ENCODE assay signal across 19 cellular contexts in genomic region chr4:122517345-122517744, GRCh38.
A peak's percentile ranks its signal among the peaks of the same experiment; 100 is the strongest.
DNase-seq lines count a peak whose midpoint lies in the region; ATAC-seq, FAIRE-seq and TF ChIP-seq lines count a peak whose summit lies in the region.
"Had no signal": no experiment of that assay in that cellular context is flagged by ENCODE, and none has a peak within 500 bp of the region (broad histone marks: within the 10 kb centered on the region; RNA-seq: fewer than 3 reads in every experiment).

No MANE protein-coding gene starts in this region.

- H2AFZ ChIP-seq in HepG2 (ENCODE audit: low read length) = no peak overlapping the region
- H2AFZ ChIP-seq in K562 (ENCODE audit: low read depth, low read length) = no peak overlapping the region

- POLR2A ChIA-PET in activated CD4-positive, alpha-beta memory T cell treated with anti-CD3 and anti-CD28 coated beads for 36 hours (lab: Charles Lee) = no interaction called here
- POLR2A ChIA-PET in activated CD4-positive, alpha-beta memory T cell treated with anti-CD3 and anti-CD28 coated beads, Interleukin-2, amount 10 ng/mL, durations not matched to agents 7 days and 5 days (lab: Charles Lee) = no interaction called here
- POLR2A ChIA-PET in HepG2 (lab: Yijun Ruan, JAX) (no interaction called here), K562 (lab: Yijun Ruan, JAX) (no interaction called here)

- ATAC-seq in HepG2 (no peak), right lobe of liver (no peak), K562 (no peak)
- ATAC-seq: CD8-positive, alpha-beta T cell had no signal

- H3K27ac ChIP-seq in HepG2 (ENCODE audit: extremely low read length, insufficient read depth, low read length) = no peak overlapping the region
- H3K27ac ChIP-seq in right lobe of liver = no peak overlapping the region
- H3K27ac ChIP-seq in K562 (ENCODE audit: extremely low read depth, low read depth, low read length) = no peak overlapping the region
- H3K27ac ChIP-seq: BLaER1, C4-2B had no signal

- no peak overlapping the region for H3K4me3 ChIP-seq in HepG2 (replicated peaks in 1 of 3; ENCODE audit: insufficient read depth in 1 of 3, low read depth in 2 of 3, low read length in 3 of 3)
- H3K4me3 ChIP-seq in right lobe of liver = no peak overlapping the region
- H3K4me3 ChIP-seq in K562 = no peak overlapping the region
- H3K4me3 ChIP-seq: BLaER1, HAP-1 had no signal

- H3K4me3 Mint-ChIP-seq in activated CD4-positive, alpha-beta memory T cell treated with anti-CD3 and anti-CD28 coated beads for 36 hours = no peak overlapping the region
- H3K4me3 Mint-ChIP-seq in activated CD4-positive, alpha-beta memory T cell treated with anti-CD3 and anti-CD28 coated beads, Interleukin-2, amount 10 ng/mL, durations not matched to agents 7 days and 5 days = no peak overlapping the region
- H3K4me3 Mint-ChIP-seq: B cell; CD4-positive, CD25-positive, alpha-beta regulatory T cell; CD8-positive, alpha-beta T cell; HFFc6 had no signal

- H3K4me1 Mint-ChIP-seq in activated CD4-positive, alpha-beta memory T cell treated with anti-CD3 and anti-CD28 coated beads for 36 hours (ENCODE audit: low read depth) = peaks cover 37% of the 10 kb centered on the region
- peaks cover 5% of the 10 kb centered on the region for H3K4me1 Mint-ChIP-seq in activated CD4-positive, alpha-beta memory T cell treated with anti-CD3 and anti-CD28 coated beads, Interleukin-2, amount 10 ng/mL, durations not matched to agents 7 days and 5 days
- H3K4me1 Mint-ChIP-seq: B cell; CD4-positive, CD25-positive, alpha-beta regulatory T cell had no signal

- H4K20me1 ChIP-seq in HepG2 (ENCODE audit: insufficient read depth, low read length) (no peaks in the 10 kb centered on the region), K562 (replicated peaks; ENCODE audit: control insufficient read depth, insufficient read depth, low read length) (no peaks in the 10 kb centered on the region)
- H4K20me1 ChIP-seq: BLaER1 had no signal

- H3K79me2 ChIP-seq in HepG2 (ENCODE audit: insufficient read depth, low read length) = no peaks in the 10 kb centered on the region
- H3K79me2 ChIP-seq in K562 (ENCODE audit: control insufficient read depth, insufficient read depth, low read length) = no peaks in the 10 kb centered on the region

- BruUV-seq in HepG2 (replicated peaks; lab: Mats Ljungman, UMichigan) (no TSS peak), K562 (replicated peaks; lab: Mats Ljungman, UMichigan) (no TSS peak)

- TF ChIP-seq EP300 in HepG2 (IDR thresholded peaks at IDR 0.05; ENCODE audit: low read depth in 2 of 2, low read length in 2 of 2) (no peak), HepG2 (CRISPR knock-in tag; IDR thresholded peaks at IDR 0.05; ENCODE audit: borderline replicate concordance) (no peak), K562 (IDR thresholded peaks at IDR 0.05; ENCODE audit: low read length) (no peak)

- no peak for TF ChIP-seq RAD21 in HepG2 (CRISPR knock-in tag; IDR thresholded peaks at IDR 0.05)
- TF ChIP-seq RAD21 in K562 (CRISPR knock-in tag; conservative IDR thresholded peaks at IDR 0.05 in 1 of 2, IDR thresholded peaks at IDR 0.05 in 1 of 2) = no peak

- 2% methylated on average over 1 of the region's 1 CpG for WGBS in HepG2 (ENCODE audit: low lambda C conversion rate)
- WGBS in right lobe of liver (ENCODE audit: insufficient coverage, low coverage, low lambda C conversion rate, missing lambda C conversion rate) = 52% methylated on average over 1 of the region's 1 CpG
- WGBS in K562 (ENCODE audit: insufficient coverage, low coverage, missing lambda C conversion rate) = 19% methylated on average over 1 of the region's 1 CpG

- peaks cover 2% of the 10 kb centered on the region for H3K27me3 Mint-ChIP-seq in activated CD4-positive, alpha-beta memory T cell treated with anti-CD3 and anti-CD28 coated beads for 36 hours
- H3K27me3 Mint-ChIP-seq in activated CD4-positive, alpha-beta memory T cell treated with anti-CD3 and anti-CD28 coated beads, Interleukin-2, amount 10 ng/mL, durations not matched to agents 7 days and 5 days = peaks cover 10% of the 10 kb centered on the region

- no peaks in the 10 kb centered on the region for H3K9me1 ChIP-seq in K562 (ENCODE audit: control insufficient read depth, insufficient read depth, low read length)

- TF ChIP-seq CTCF in HepG2 (CRISPR knock-in tag; IDR thresholded peaks at IDR 0.05) (no peak), right lobe of liver (IDR thresholded peaks at IDR 0.05) (no peak), K562 (IDR thresholded peaks at IDR 0.05 in 2 of 3, conservative IDR thresholded peaks at IDR 0.05 in 1 of 3; ENCODE audit: insufficient read depth in 2 of 3, low read depth in 1 of 3, low read length in 3 of 3) (no peak)

- H3K9me3 Mint-ChIP-seq in activated CD4-positive, alpha-beta memory T cell treated with anti-CD3 and anti-CD28 coated beads for 36 hours = peaks cover 4% of the 10 kb centered on the region
- H3K9me3 Mint-ChIP-seq in activated CD4-positive, alpha-beta memory T cell treated with anti-CD3 and anti-CD28 coated beads, Interleukin-2, amount 10 ng/mL, durations not matched to agents 7 days and 5 days = peaks cover 10% of the 10 kb centered on the region
- H3K9me3 Mint-ChIP-seq: CD8-positive, alpha-beta T cell; HFFc6 had no signal

- H3K27me3 ChIP-seq in HepG2 (ENCODE audit: control insufficient read depth in 1 of 2, insufficient read depth in 2 of 2, low read length in 2 of 2) = no peaks in the 10 kb centered on the region; a peak in 1 of 5 replicates
- no peaks in the 10 kb centered on the region for H3K27me3 ChIP-seq in right lobe of liver
- H3K27me3 ChIP-seq in K562 (ENCODE audit: control insufficient read depth in 2 of 2, insufficient read depth in 2 of 2, low read length in 2 of 2) = no peaks in the 10 kb centered on the region
- H3K27me3 ChIP-seq: BLaER1 had no signal

- H3K4me1 ChIP-seq in HepG2 (ENCODE audit: insufficient read depth, low read length) = no peaks in the 10 kb centered on the region
- H3K4me1 ChIP-seq in right lobe of liver = no peaks in the 10 kb centered on the region
- H3K4me1 ChIP-seq in K562 (replicated peaks in 1 of 2; ENCODE audit: control insufficient read depth in 2 of 2, insufficient read depth in 2 of 2, low read length in 2 of 2) = no peaks in the 10 kb centered on the region
- H3K4me1 ChIP-seq: BLaER1, HAP-1 had no signal

- H3K36me3 ChIP-seq in HepG2 (replicated peaks in 1 of 2; ENCODE audit: control insufficient read depth in 1 of 2, insufficient read depth in 2 of 2, low read length in 2 of 2) = no peaks in the 10 kb centered on the region
- H3K36me3 ChIP-seq in right lobe of liver = no peaks in the 10 kb centered on the region
- no peaks in the 10 kb centered on the region for H3K36me3 ChIP-seq in K562 (ENCODE audit: control insufficient read depth, insufficient read depth, low read length)
- H3K36me3 ChIP-seq: BLaER1, HAP-1 had no signal

- H3K9ac ChIP-seq in HepG2 (ENCODE audit: insufficient read depth, low read depth, low read length) = no peak overlapping the region
- H3K9ac ChIP-seq in K562 (ENCODE audit: insufficient read depth in 1 of 2, low read depth in 2 of 2, low read length in 2 of 2) = no peak overlapping the region
- H3K9ac ChIP-seq: BLaER1 had no signal

- CTCF ChIA-PET in activated CD4-positive, alpha-beta memory T cell treated with anti-CD3 and anti-CD28 coated beads for 36 hours (lab: Charles Lee) = no interaction called here
- CTCF ChIA-PET in activated CD4-positive, alpha-beta memory T cell treated with anti-CD3 and anti-CD28 coated beads, Interleukin-2, amount 10 ng/mL, durations not matched to agents 7 days and 5 days (lab: Charles Lee) = no interaction called here
- CTCF ChIA-PET in HepG2 (lab: Yijun Ruan, JAX; ENCODE audit: low intra/inter-chr PET ratio, low total read pairs) (no interaction called here), K562 (lab: Yijun Ruan, JAX; ENCODE audit: low intra/inter-chr PET ratio) (no interaction called here)

- H3K27ac Mint-ChIP-seq in activated CD4-positive, alpha-beta memory T cell treated with anti-CD3 and anti-CD28 coated beads for 36 hours = peak overlapping the region; percentile 10
- H3K27ac Mint-ChIP-seq in activated CD4-positive, alpha-beta memory T cell treated with anti-CD3 and anti-CD28 coated beads, Interleukin-2, amount 10 ng/mL, durations not matched to agents 7 days and 5 days = no peak overlapping the region
- H3K27ac Mint-ChIP-seq: B cell; CD4-positive, CD25-positive, alpha-beta regulatory T cell; CD8-positive, alpha-beta T cell; HFFc6 had no signal

- intact Hi-C loops in activated CD4-positive, alpha-beta memory T cell treated with anti-CD3 and anti-CD28 coated beads for 36 hours (cut with micrococcal nuclease) = no loop called here
- intact Hi-C loops in HepG2 (cut with micrococcal nuclease; ENCODE audit: unreplicated experiment) = no loop called here
- intact Hi-C loops in right lobe of liver (cut with DNase I) = no loop called here
- intact Hi-C loops in K562 (cut with micrococcal nuclease) = no loop called here

- H3K36me3 Mint-ChIP-seq in activated CD4-positive, alpha-beta memory T cell treated with anti-CD3 and anti-CD28 coated beads for 36 hours = peaks cover 5% of the 10 kb centered on the region
- no peaks in the 10 kb centered on the region for H3K36me3 Mint-ChIP-seq in activated CD4-positive, alpha-beta memory T cell treated with anti-CD3 and anti-CD28 coated beads, Interleukin-2, amount 10 ng/mL, durations not matched to agents 7 days and 5 days (ENCODE audit: low read depth)
- H3K36me3 Mint-ChIP-seq: CD4-positive, CD25-positive, alpha-beta regulatory T cell; CD8-positive, alpha-beta T cell had no signal

- in situ Hi-C loops in HepG2 (cut with HindIII; ENCODE audit: extremely low pct_ligation_motif_present, low pct_unique_long_range_greater_than_20kb) (no loop called here), K562 (cut with MboI) (no loop called here)

- FAIRE-seq in HepG2 (lab: Jason Lieb, UNC) = no peak
- no peak for FAIRE-seq in K562 (lab: Jason Lieb, UNC)
- FAIRE-seq: GM12892, H54 had no signal

- H3K9me3 ChIP-seq in HepG2 (ENCODE audit: low read length) = no peaks in the 10 kb centered on the region
- H3K9me3 ChIP-seq in right lobe of liver = no peaks in the 10 kb centered on the region
- no peaks in the 10 kb centered on the region; the same call in 1 of the 2 replicates for H3K9me3 ChIP-seq in K562 (replicated peaks; ENCODE audit: control insufficient read depth, insufficient read depth, low read depth, low read length)
- H3K9me3 ChIP-seq: BLaER1, Caco-2, HAP-1 had no signal

- TF ChIP-seq POLR2A in HepG2 (IDR thresholded peaks at IDR 0.05; ENCODE audit: insufficient read depth in 1 of 2, low read depth in 2 of 2, low read length in 2 of 2) = no peak
- no peak for TF ChIP-seq POLR2A in right lobe of liver (IDR thresholded peaks at IDR 0.05)
- no peak for TF ChIP-seq POLR2A in K562 (conservative IDR thresholded peaks at IDR 0.05)

- DNase-seq in activated CD4-positive, alpha-beta memory T cell treated with anti-CD3 and anti-CD28 coated beads for 36 hours = no peak
- DNase-seq in activated CD4-positive, alpha-beta memory T cell treated with anti-CD3 and anti-CD28 coated beads, Interleukin-2, amount 10 ng/mL, durations not matched to agents 7 days and 5 days = no peak
- DNase-seq in HepG2 (ENCODE audit: low spot score) = no peak
- no peak for DNase-seq in right lobe of liver
- DNase-seq in K562 (ENCODE audit: extremely low read depth in 1 of 4, low spot score in 3 of 4) = no peak
- DNase-seq in activated CD4-positive, alpha-beta T cell treated with anti-CD3 and anti-CD28 coated beads, Interleukin-2, amount 50 U/mL, for 48 hours = no peak
- DNase-seq: Caco-2; CD4-positive, CD25-positive, alpha-beta regulatory T cell; CD8-positive, alpha-beta T cell; DMS153; DND-41; GOT3; HFFc6 had no signal

- no peak overlapping the region for H3K4me2 ChIP-seq in HepG2 (ENCODE audit: low read depth, low read length)
- H3K4me2 ChIP-seq in K562 (ENCODE audit: insufficient read depth, low read length) = no peak overlapping the region
- H3K4me2 ChIP-seq: BLaER1 had no signal
